ENCODE assay signal across 19 cellular contexts in the genomic region with DNA sequence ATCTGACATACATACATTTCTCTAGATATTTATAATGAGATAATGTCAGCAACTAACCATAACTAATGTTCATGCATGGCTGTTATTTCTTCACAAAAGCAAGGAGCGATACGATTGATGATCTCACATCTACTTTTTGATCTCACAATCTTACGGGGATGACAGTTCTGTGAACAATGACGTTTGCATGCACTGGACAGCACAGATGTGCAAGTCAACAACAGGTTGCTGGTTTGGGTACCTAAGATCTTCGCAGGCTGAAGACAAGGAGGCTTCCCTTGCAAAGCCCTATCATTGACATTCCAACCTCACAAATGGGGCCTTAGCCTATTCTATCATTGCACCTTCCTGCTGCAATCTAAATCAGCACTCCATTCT. TPM values are rescaled to one million over a fixed set of nuclear protein-coding genes. Genes with fewer than 3 reads are reported as not detected.
DNase-seq lines count a peak whose midpoint lies in the region; ATAC-seq lines count a peak whose summit lies in the region.
"Had no signal": no experiment of that assay in that cellular context is flagged by ENCODE, and none has a peak within 500 bp of the region (broad histone marks: within the 10 kb centered on the region; RNA-seq: fewer than 3 reads in every experiment).

No MANE protein-coding gene starts in this region.

- peak; percentile 5 for ATAC-seq in HG02938 (IDR thresholded peaks at IDR 0.05; ENCODE audit: unreplicated experiment)
- no peak for ATAC-seq in activated T-helper 17 cell treated with anti-CD3 and anti-CD28 coated beads, Interleukin-2, amount 50 U/mL, for 72 hours (replicated peaks)
- ATAC-seq: SK-N-SH treated with all-trans-retinoic acid at 6 μM for 48 hours had no signal

- H3K4me3 ChIP-seq in thymus (ENCODE audit: low read length) = no peak overlapping the region
- H3K4me3 ChIP-seq: esophagus muscularis mucosa, left ventricle myocardium inferior, mucosa of descending colon, right atrium auricular region had no signal

- peak overlapping the region; percentile 100 for H3K27ac Mint-ChIP-seq in activated naive CD4-positive, alpha-beta T cell treated with anti-CD3 and anti-CD28 coated beads, Interleukin-2, amount 10 ng/mL, durations not matched to agents 7 days and 5 days
- peak overlapping the region; percentile 12 for H3K27ac Mint-ChIP-seq in activated T-helper 17 cell treated with anti-CD3 and anti-CD28 coated beads, Interleukin-2, amount 50 U/mL, for 72 hours

- peaks cover 4% of the 10 kb centered on the region for H3K4me1 ChIP-seq in thymus (ENCODE audit: control insufficient read depth, insufficient read depth, low read length)
- H3K4me1 ChIP-seq: esophagus muscularis mucosa, left ventricle myocardium inferior, right atrium auricular region had no signal

- no peaks in the 10 kb centered on the region for H3K27me3 ChIP-seq in thymus (ENCODE audit: control insufficient read depth, insufficient read depth)
- H3K27me3 ChIP-seq: esophagus muscularis mucosa, right atrium auricular region had no signal

- no peaks in the 10 kb centered on the region for H3K36me3 ChIP-seq in thymus (ENCODE audit: control insufficient read depth, insufficient read depth)
- H3K36me3 ChIP-seq: esophagus muscularis mucosa, left ventricle myocardium inferior, right atrium auricular region had no signal

- no peaks in the 10 kb centered on the region for H3K27me3 Mint-ChIP-seq in activated naive CD4-positive, alpha-beta T cell treated with anti-CD3 and anti-CD28 coated beads, Interleukin-2, amount 10 ng/mL, durations not matched to agents 7 days and 5 days
- peaks cover 4% of the 10 kb centered on the region for H3K27me3 Mint-ChIP-seq in activated T-helper 17 cell treated with anti-CD3 and anti-CD28 coated beads, Interleukin-2, amount 50 U/mL, for 72 hours

- H3K4me1 Mint-ChIP-seq in activated naive CD4-positive, alpha-beta T cell treated with anti-CD3 and anti-CD28 coated beads, Interleukin-2, amount 10 ng/mL, durations not matched to agents 7 days and 5 days = peaks cover 24% of the 10 kb centered on the region
- no peaks in the 10 kb centered on the region for H3K4me1 Mint-ChIP-seq in activated T-helper 17 cell treated with anti-CD3 and anti-CD28 coated beads, Interleukin-2, amount 50 U/mL, for 72 hours

- peak overlapping the region; percentile 70 for H3K27ac ChIP-seq in thymus (ENCODE audit: low read depth)
- H3K27ac ChIP-seq: esophagus muscularis mucosa, HL-60, left ventricle myocardium inferior, right atrium auricular region had no signal

- no peak overlapping the region for H3K4me3 Mint-ChIP-seq in activated naive CD4-positive, alpha-beta T cell treated with anti-CD3 and anti-CD28 coated beads, Interleukin-2, amount 10 ng/mL, durations not matched to agents 7 days and 5 days
- no peak overlapping the region for H3K4me3 Mint-ChIP-seq in activated T-helper 17 cell treated with anti-CD3 and anti-CD28 coated beads, Interleukin-2, amount 50 U/mL, for 72 hours

- CTCF ChIA-PET in activated naive CD4-positive, alpha-beta T cell treated with anti-CD3 and anti-CD28 coated beads, Interleukin-2, amount 10 ng/mL, durations not matched to agents 7 days and 5 days (lab: Charles Lee) = no interaction called here

- in situ Hi-C loops in G401 (cut with HindIII; ENCODE audit: low sequenced_read_pairs) = no loop called here

- no peaks in the 10 kb centered on the region for H3K9me3 Mint-ChIP-seq in activated naive CD4-positive, alpha-beta T cell treated with anti-CD3 and anti-CD28 coated beads, Interleukin-2, amount 10 ng/mL, durations not matched to agents 7 days and 5 days
- H3K9me3 Mint-ChIP-seq in activated T-helper 17 cell treated with anti-CD3 and anti-CD28 coated beads, Interleukin-2, amount 50 U/mL, for 72 hours = no peaks in the 10 kb centered on the region

- 79% methylated on average over 5 of the region's 5 CpGs for WGBS in thymus

- peaks cover 3% of the 10 kb centered on the region for H3K36me3 Mint-ChIP-seq in activated naive CD4-positive, alpha-beta T cell treated with anti-CD3 and anti-CD28 coated beads, Interleukin-2, amount 10 ng/mL, durations not matched to agents 7 days and 5 days
- H3K36me3 Mint-ChIP-seq in activated T-helper 17 cell treated with anti-CD3 and anti-CD28 coated beads, Interleukin-2, amount 50 U/mL, for 72 hours (ENCODE audit: low read depth) = no peaks in the 10 kb centered on the region

- no peaks in the 10 kb centered on the region for H3K9me3 ChIP-seq in thymus (ENCODE audit: control insufficient read depth)
- H3K9me3 ChIP-seq: esophagus muscularis mucosa, left ventricle myocardium inferior, right atrium auricular region had no signal

- no peak for DNase-seq in activated naive CD4-positive, alpha-beta T cell treated with anti-CD3 and anti-CD28 coated beads, Interleukin-2, amount 10 ng/mL, durations not matched to agents 7 days and 5 days
- DNase-seq in activated naive CD4-positive, alpha-beta T cell treated with Interleukin-2 at 50 U/mL for 16 hours = no peak
- DNase-seq in cortex of kidney (lab: John Stamatoyannopoulos, UW) (no peak), G401 (ENCODE audit: low spot score) (no peak), RKO (ENCODE audit: low spot score) (no peak)
- DNase-seq: left ventricle myocardium inferior, NCI-H2081, occipital lobe had no signal

RNA-seq across cellular contexts. Expression of gene C12orf42, which starts 53.6 kb away (rescaled TPM):
- not detected for total RNA-seq in activated T-helper 17 cell treated with anti-CD3 and anti-CD28 coated beads, Interleukin-2, amount 50 U/mL, for 72 hours
- polyA plus RNA-seq in thymus = 0.94 TPM
- not detected in 2 replicates for total RNA-seq in G401 (2014; rRNA removed; shearing (Covaris generic))
- total RNA-seq: esophagus muscularis mucosa, glomerular endothelial cell, H1, left ventricle myocardium inferior, right atrium auricular region had no signal
- polyA plus RNA-seq: adipose tissue had no signal
